In genomic region chr13:73058741-73059459, GRCh38 we compare ENCODE assay signal across 1 cellular context.
TF ChIP-seq lines count a peak whose summit lies in the region.

Gene KLF5, plus strand, starts transcription at chr13:73059005. Its CDS starts 323 bp downstream, at chr13:73059328.

TF ChIP-seq in WTC11, 78 proteins besides CTCF, POLR2A, EP300 and RAD21 (continued from another document):
- TF ChIP-seq AFF4 (CRISPR knock-in tag; IDR thresholded peaks at IDR 0.05; ENCODE audit: borderline replicate concordance) (no peak), NR1H2 (CRISPR knock-in tag; IDR thresholded peaks at IDR 0.05) (no peak), ZBTB43 (CRISPR knock-in tag; IDR thresholded peaks at IDR 0.05) (peak; percentile 89; the same call in 1 of the 2 replicates)
